Comparison of ENCODE assay signal across 21 cellular contexts in the genomic region with DNA sequence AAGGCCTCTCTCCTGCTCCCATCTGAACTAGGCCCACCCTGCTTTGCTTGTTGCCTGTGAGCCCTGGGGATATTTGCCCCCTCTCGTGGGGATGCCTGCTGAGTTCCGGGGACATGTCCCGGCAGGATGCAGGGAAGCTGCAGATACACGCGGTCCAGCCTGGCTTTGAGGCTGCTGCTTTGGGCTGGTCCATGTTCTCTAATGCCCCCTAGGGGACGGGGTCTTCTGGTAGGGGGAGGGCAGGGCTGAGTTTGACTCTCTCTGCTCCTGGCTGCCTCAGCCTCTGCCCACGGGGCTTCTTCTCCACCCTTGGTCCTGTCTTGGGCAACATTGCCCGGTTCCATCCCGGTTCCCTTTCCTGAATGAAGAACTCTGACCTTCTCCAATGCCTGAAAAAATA.
A peak's percentile ranks its signal among the peaks of the same experiment; 100 is the strongest.
DNase-seq lines count a peak whose midpoint lies in the region; ATAC-seq, FAIRE-seq and TF ChIP-seq lines count a peak whose summit lies in the region.
"Had no signal": no experiment of that assay in that cellular context is flagged by ENCODE, and none has a peak within 500 bp of the region (broad histone marks: within the 10 kb centered on the region; RNA-seq: fewer than 3 reads in every experiment).

No MANE protein-coding gene starts in this region.

- peak overlapping the region in 1 of 3 experiments; percentile 85; a peak in 1 of 7 replicates for H3K27ac Mint-ChIP-seq in H9
- H3K27ac Mint-ChIP-seq: CD4-positive, CD25-positive, alpha-beta regulatory T cell; T-cell had no signal

- no peak overlapping the region for H3T11ph ChIP-seq in H9 (ENCODE audit: low read length)

- no peak overlapping the region for H3K4ac ChIP-seq in H9 (ENCODE audit: low read depth, low read length)

- no peak overlapping the region for H4K5ac ChIP-seq in H9 (ENCODE audit: insufficient read length, low read depth, low read length)

- in situ Hi-C loops in K562 (cut with MboI), result no loop called here

- DNase-seq in ELF-1 (ENCODE audit: low read depth, low spot score) (peak; percentile 25), H9 (peak; percentile 56), K562 (ENCODE audit: extremely low read depth in 1 of 4, low spot score in 3 of 4) (peak in 2 of 4 experiments; percentile 23 to 49), iPS-NIHi7 (ENCODE audit: extremely low spot score) (peak; percentile 74), NCI-H345 treated with DMSO at 0.1 percent for 48 hours (lab: John Stamatoyannopoulos, UW; ENCODE audit: unreplicated experiment) (no peak)
- DNase-seq: CD4-positive, CD25-positive, alpha-beta regulatory T cell; GDM1; HCEC 1CT; KBM-7; NCI-H1092; NCI-H1436; NCI-H1930; NCI-H510A; NCI-H748 treated with DMSO at 0.1 percent for 48 hours; Peyer's patch; SJCRH30; T-cell had no signal

- TF ChIP-seq EP300 in K562 (IDR thresholded peaks at IDR 0.05; ENCODE audit: low read length), result no peak

- H3K27me3 Mint-ChIP-seq in H9 (ENCODE audit: low read depth), result no peaks in the 10 kb centered on the region; the same call in 1 of the 2 replicates
- H3K27me3 Mint-ChIP-seq: CD4-positive, CD25-positive, alpha-beta regulatory T cell had no signal

- H2BK120ac ChIP-seq in H9 (ENCODE audit: low read depth, low read length, poor library complexity, severe bottlenecking), result no peak overlapping the region

- BruUV-seq in K562 (replicated peaks; lab: Mats Ljungman, UMichigan), result no TSS peak

- H3K79me2 ChIP-seq in H9 (ENCODE audit: insufficient read depth, low read length) (no peaks in the 10 kb centered on the region), K562 (ENCODE audit: control insufficient read depth, insufficient read depth, low read length) (no peaks in the 10 kb centered on the region)

- POLR2A ChIA-PET in K562 (lab: Yijun Ruan, JAX), result interaction anchor here (1.1 kb wide), 1 partner anchor 11 kb away, joined by 6 read pairs; no protein-coding TSS in a partner anchor

- no peaks in the 10 kb centered on the region for H3K79me1 ChIP-seq in H9 (ENCODE audit: insufficient read depth, low read depth, low read length, poor library complexity, severe bottlenecking)

- no peak overlapping the region for H4K91ac ChIP-seq in H9 (ENCODE audit: insufficient read length, low read depth, low read length)

- no peak overlapping the region; a peak in 1 of 5 replicates for H3K4me3 Mint-ChIP-seq in H9
- H3K4me3 Mint-ChIP-seq: CD4-positive, CD25-positive, alpha-beta regulatory T cell; T-cell had no signal

- H3K14ac ChIP-seq in H9 (ENCODE audit: insufficient read depth, low read length), result no peak overlapping the region

- no peak overlapping the region for H3K56ac ChIP-seq in H9 (ENCODE audit: insufficient read length, low read depth, low read length)

- H2AFZ ChIP-seq in H9 (ENCODE audit: low read length) (no peak overlapping the region), K562 (ENCODE audit: low read depth, low read length) (no peak overlapping the region)

- H4K8ac ChIP-seq in H9 (replicated peaks; ENCODE audit: insufficient read length, low read depth, low read length), result no peak overlapping the region

- no peaks in the 10 kb centered on the region for H3K9me1 ChIP-seq in K562 (ENCODE audit: control insufficient read depth, insufficient read depth, low read length)

- WGBS in H9 (ENCODE audit: extremely low coverage, insufficient read length, low lambda C conversion rate), result no CpG with 5 or more reads among the region's 9 CpGs
- 2% methylated on average over 9 of the region's 9 CpGs for WGBS in K562 (ENCODE audit: insufficient coverage, low coverage, missing lambda C conversion rate)

- H3K4me2 ChIP-seq in H9 (ENCODE audit: insufficient read depth, insufficient read length, low read length) (no peak overlapping the region), K562 (ENCODE audit: insufficient read depth, low read length) (no peak overlapping the region)

- CTCF ChIA-PET in K562 (lab: Yijun Ruan, JAX; ENCODE audit: low intra/inter-chr PET ratio), result no interaction called here

- TF ChIP-seq CTCF in H9 (conservative IDR thresholded peaks at IDR 0.05), result peak; percentile 41; the same call in 2 of the 3 replicates
- TF ChIP-seq CTCF in K562 (IDR thresholded peaks at IDR 0.05 in 2 of 3, conservative IDR thresholded peaks at IDR 0.05 in 1 of 3; ENCODE audit: insufficient read depth in 2 of 3, low read depth in 1 of 3, low read length in 3 of 3), result peak; percentile 24 to 33 (median 28); a peak in 4 of 6 replicates

- H3K4me1 ChIP-seq in H9 (ENCODE audit: insufficient read depth, low read length), result no peaks in the 10 kb centered on the region
- H3K4me1 ChIP-seq in K562 (replicated peaks in 1 of 2; ENCODE audit: control insufficient read depth in 2 of 2, insufficient read depth in 2 of 2, low read length in 2 of 2), result peaks cover 0 to 6% of the 10 kb centered on the region in 2 experiments; a peak in 2 of 5 replicates
- H3K4me1 ChIP-seq: Peyer's patch, SJCRH30 had no signal

- ATAC-seq in K562 (peak; percentile 75), GM19324 (IDR thresholded peaks at IDR 0.05; ENCODE audit: low FRiP score, unreplicated experiment) (no peak), HG03280 (IDR thresholded peaks at IDR 0.05; ENCODE audit: unreplicated experiment) (no peak), GM19452 (IDR thresholded peaks at IDR 0.05; ENCODE audit: unreplicated experiment) (no peak)
- ATAC-seq: T-cell had no signal

- H4K20me1 ChIP-seq in H9 (ENCODE audit: control insufficient read depth, insufficient read depth, insufficient read length) (peaks cover 2% of the 10 kb centered on the region), K562 (replicated peaks; ENCODE audit: control insufficient read depth, insufficient read depth, low read length) (no peaks in the 10 kb centered on the region)

- H3K27me3 ChIP-seq in H9 (ENCODE audit: insufficient read depth, low read length) (no peaks in the 10 kb centered on the region), K562 (ENCODE audit: control insufficient read depth in 2 of 2, insufficient read depth in 2 of 2, low read length in 2 of 2) (peaks cover 3 to 35% of the 10 kb centered on the region in 2 experiments; a peak in 3 of 5 replicates)
- H3K27me3 ChIP-seq: Peyer's patch, SJCRH30 had no signal

- H3K9me3 Mint-ChIP-seq in H9, result no peaks in the 10 kb centered on the region; a peak in 1 of 5 replicates
- H3K9me3 Mint-ChIP-seq: T-cell had no signal

- FAIRE-seq in K562 (lab: Jason Lieb, UNC), result no peak
- FAIRE-seq: GM19239 had no signal

- H3K18ac ChIP-seq in H9 (ENCODE audit: insufficient read length, low read depth, low read length), result no peak overlapping the region

- no peak overlapping the region for H3K9ac ChIP-seq in H9 (ENCODE audit: extremely low read depth, insufficient read length, low read length)
- H3K9ac ChIP-seq in K562 (ENCODE audit: insufficient read depth in 1 of 2, low read depth in 2 of 2, low read length in 2 of 2), result peak overlapping the region in 1 of 2 experiments; percentile 61; a peak in 1 of 4 replicates

- peaks cover 9 to 33% (median 14%) of the 10 kb centered on the region in 3 experiments; a peak in 6 of 7 replicates for H3K36me3 Mint-ChIP-seq in H9 (ENCODE audit: insufficient read depth in 1 of 3, low read depth in 3 of 3)
- H3K36me3 Mint-ChIP-seq: CD4-positive, CD25-positive, alpha-beta regulatory T cell; T-cell had no signal

- H2BK15ac ChIP-seq in H9 (ENCODE audit: low read depth, low read length), result no peak overlapping the region

- H3K23me2 ChIP-seq in H9 (ENCODE audit: insufficient read length, low read depth, low read length, poor library complexity, severe bottlenecking), result no peaks in the 10 kb centered on the region

- intact Hi-C loops in K562 (cut with micrococcal nuclease), result no loop called here

- H2BK5ac ChIP-seq in H9 (ENCODE audit: insufficient read length, low read length), result no peak overlapping the region

- no peak overlapping the region for H2BK20ac ChIP-seq in H9 (ENCODE audit: low read depth, low read length, poor library complexity, severe bottlenecking)

- H2BK12ac ChIP-seq in H9 (ENCODE audit: insufficient read length, low read depth, low read length), result no peak overlapping the region

- H3K4me1 Mint-ChIP-seq in H9, result peaks cover 0 to 6% of the 10 kb centered on the region in 2 experiments; a peak in 1 of 4 replicates
- H3K4me1 Mint-ChIP-seq: CD4-positive, CD25-positive, alpha-beta regulatory T cell; T-cell had no signal

- no peak overlapping the region for H3K4me3 ChIP-seq in K562
- H3K4me3 ChIP-seq: Peyer's patch, SJCRH30 had no signal

- H3K9me3 ChIP-seq in H9 (ENCODE audit: control insufficient read depth, low read depth, low read length) (no peaks in the 10 kb centered on the region), K562 (replicated peaks; ENCODE audit: control insufficient read depth, insufficient read depth, low read depth, low read length) (no peaks in the 10 kb centered on the region)
- H3K9me3 ChIP-seq: Peyer's patch, SJCRH30 had no signal

- no peaks in the 10 kb centered on the region for H3K36me3 ChIP-seq in K562 (ENCODE audit: control insufficient read depth, insufficient read depth, low read length)
- H3K36me3 ChIP-seq: Peyer's patch, SJCRH30 had no signal

- TF ChIP-seq POLR2A in K562 (conservative IDR thresholded peaks at IDR 0.05), result no peak

- peak in 1 of 2 experiments; percentile 21; a peak in 1 of 4 replicates for TF ChIP-seq RAD21 in K562 (CRISPR knock-in tag; conservative IDR thresholded peaks at IDR 0.05 in 1 of 2, IDR thresholded peaks at IDR 0.05 in 1 of 2)

- H2AK5ac ChIP-seq in H9 (ENCODE audit: insufficient read length, low read length), result no peak overlapping the region

- no peak overlapping the region for H3K27ac ChIP-seq in H9 (ENCODE audit: insufficient read length, low read depth, low read length)
- no peak overlapping the region for H3K27ac ChIP-seq in K562 (ENCODE audit: extremely low read depth, low read depth, low read length)
- H3K27ac ChIP-seq: Peyer's patch, SJCRH30 had no signal

- H3K23ac ChIP-seq in H9 (ENCODE audit: insufficient read length, low read depth, low read length), result no peak overlapping the region

TF ChIP-seq in K562, 482 proteins besides CTCF, POLR2A, EP300 and RAD21:
- TF ChIP-seq, protein P1, sequence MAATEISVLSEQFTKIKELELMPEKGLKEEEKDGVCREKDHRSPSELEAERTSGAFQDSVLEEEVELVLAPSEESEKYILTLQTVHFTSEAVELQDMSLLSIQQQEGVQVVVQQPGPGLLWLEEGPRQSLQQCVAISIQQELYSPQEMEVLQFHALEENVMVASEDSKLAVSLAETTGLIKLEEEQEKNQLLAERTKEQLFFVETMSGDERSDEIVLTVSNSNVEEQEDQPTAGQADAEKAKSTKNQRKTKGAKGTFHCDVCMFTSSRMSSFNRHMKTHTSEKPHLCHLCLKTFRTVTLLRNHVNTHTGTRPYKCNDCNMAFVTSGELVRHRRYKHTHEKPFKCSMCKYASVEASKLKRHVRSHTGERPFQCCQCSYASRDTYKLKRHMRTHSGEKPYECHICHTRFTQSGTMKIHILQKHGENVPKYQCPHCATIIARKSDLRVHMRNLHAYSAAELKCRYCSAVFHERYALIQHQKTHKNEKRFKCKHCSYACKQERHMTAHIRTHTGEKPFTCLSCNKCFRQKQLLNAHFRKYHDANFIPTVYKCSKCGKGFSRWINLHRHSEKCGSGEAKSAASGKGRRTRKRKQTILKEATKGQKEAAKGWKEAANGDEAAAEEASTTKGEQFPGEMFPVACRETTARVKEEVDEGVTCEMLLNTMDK (IDR thresholded peaks at IDR 0.05; ENCODE audit: borderline replicate concordance, insufficient read depth, low read depth, low read length, poor library complexity, severe bottlenecking), result peak; percentile 18
- TF ChIP-seq ZNF707 (CRISPR knock-in tag; conservative IDR thresholded peaks at IDR 0.05) (no peak), HNRNPLL (IDR thresholded peaks at IDR 0.05; ENCODE audit: low read depth, low read length, poor library complexity, severe bottlenecking) (no peak)
